ENCODE assay signal across 28 cellular contexts in the genomic region with DNA sequence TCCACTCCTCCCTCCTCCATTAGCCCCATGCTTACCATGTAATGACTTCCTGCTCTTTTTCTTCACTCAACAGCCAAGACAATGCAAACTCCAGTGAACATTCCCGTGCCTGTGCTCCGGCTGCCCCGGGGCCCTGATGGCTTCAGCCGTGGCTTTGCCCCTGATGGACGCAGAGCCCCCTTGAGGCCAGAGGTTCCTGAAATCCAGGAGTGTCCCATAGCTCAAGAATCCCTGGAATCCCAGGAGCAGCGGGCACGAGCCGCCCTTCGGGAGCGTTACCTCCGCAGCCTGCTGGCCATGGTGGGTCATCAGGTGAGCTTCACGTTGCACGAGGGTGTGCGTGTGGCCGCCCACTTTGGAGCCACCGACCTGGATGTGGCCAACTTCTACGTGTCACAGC. TPM values are rescaled to one million over a fixed set of nuclear protein-coding genes. Genes with fewer than 3 reads are reported as not detected.
DNase-seq lines count a peak whose midpoint lies in the region; ATAC-seq, FAIRE-seq and TF ChIP-seq lines count a peak whose summit lies in the region.
"Had no signal": no experiment of that assay in that cellular context is flagged by ENCODE, and none has a peak within 500 bp of the region (broad histone marks: within the 10 kb centered on the region; RNA-seq: fewer than 3 reads in every experiment).

No MANE protein-coding gene starts in this region.

- ATAC-seq in HepG2 (no peak), right lobe of liver (no peak), GM18907 (IDR thresholded peaks at IDR 0.05; ENCODE audit: unreplicated experiment) (no peak)
- ATAC-seq: A549; activated T-cell treated with anti-CD3 and anti-CD28 coated beads, Interleukin-2, amount 50 U/mL, for 72 hours; left ventricle myocardium superior had no signal

- in situ Hi-C loops in HepG2 (cut with HindIII; ENCODE audit: extremely low pct_ligation_motif_present, low pct_unique_long_range_greater_than_20kb) (no loop called here), mammary epithelial cell (cut with MboI; ENCODE audit: low sequenced_read_pairs in 2 of 2) (loop anchor here in 1 of 2 donors (5.0 kb wide), 1 partner anchor 87 kb away; a partner anchor contains a TSS)

- TF ChIP-seq RAD21 in HepG2 (CRISPR knock-in tag; IDR thresholded peaks at IDR 0.05) = no peak

- WGBS in HepG2 (ENCODE audit: low lambda C conversion rate) = 95% methylated on average over 16 of the region's 17 CpGs
- WGBS in right lobe of liver (ENCODE audit: insufficient coverage, low coverage, low lambda C conversion rate, missing lambda C conversion rate) = 96% methylated on average over 4 of the region's 17 CpGs
- WGBS in mesendoderm (ENCODE audit: extremely low coverage, insufficient coverage, low lambda C conversion rate) = no CpG with 5 or more reads among the region's 17 CpGs
- WGBS in mammary epithelial cell (ENCODE audit: low coverage, missing lambda C conversion rate) = 87% methylated on average over 15 of the region's 17 CpGs

- TF ChIP-seq POLR2A in HepG2 (IDR thresholded peaks at IDR 0.05; ENCODE audit: insufficient read depth in 1 of 2, low read depth in 2 of 2, low read length in 2 of 2) = no peak
- TF ChIP-seq POLR2A in right lobe of liver (IDR thresholded peaks at IDR 0.05) = no peak

- H3K79me2 ChIP-seq in HepG2 (ENCODE audit: insufficient read depth, low read length) = peaks cover 26% of the 10 kb centered on the region
- H3K79me2 ChIP-seq in mesendoderm (ENCODE audit: control insufficient read depth, insufficient read depth, low read length) = peaks cover 25% of the 10 kb centered on the region
- H3K79me2 ChIP-seq in mammary epithelial cell (ENCODE audit: insufficient read depth, low read length) = peaks cover 46% of the 10 kb centered on the region

- no peak overlapping the region for H3K18ac ChIP-seq in mesendoderm (ENCODE audit: low read length)

- intact Hi-C loops in HepG2 (cut with micrococcal nuclease; ENCODE audit: unreplicated experiment) = no loop called here
- intact Hi-C loops in right lobe of liver (cut with DNase I) = no loop called here
- intact Hi-C loops in mammary epithelial cell (cut with micrococcal nuclease) = loop anchor here (5.0 kb wide), 1 partner anchor 247 kb away; no protein-coding TSS in a partner anchor
- intact Hi-C loops in kidney (cut with DNase I) = no loop called here

- no peak overlapping the region for H4K5ac ChIP-seq in mesendoderm (ENCODE audit: low read length)

- CTCF ChIA-PET in HepG2 (lab: Yijun Ruan, JAX; ENCODE audit: low intra/inter-chr PET ratio, low total read pairs) (no interaction called here), mammary epithelial cell (lab: Charles Lee; ENCODE audit: low non-redundant PET) (interaction anchor here (0.6 kb wide), 1 partner anchor 101 kb away, joined by 3 read pairs; no protein-coding TSS in a partner anchor)

- H3K36me3 ChIP-seq in HepG2 (replicated peaks in 1 of 2; ENCODE audit: control insufficient read depth in 1 of 2, insufficient read depth in 2 of 2, low read length in 2 of 2) (peaks cover 5 to 31% of the 10 kb centered on the region in 2 experiments; a peak in 4 of 5 replicates), right lobe of liver (peaks cover 0 to 4% (median 0%) of the 10 kb centered on the region in 4 donors), mesendoderm (ENCODE audit: control insufficient read depth, insufficient read depth, low read length) (no peaks in the 10 kb centered on the region), mammary epithelial cell (ENCODE audit: insufficient read depth, low read length) (peaks cover 8% of the 10 kb centered on the region), kidney (ENCODE audit: control insufficient read depth in 1 of 2, insufficient read depth in 2 of 2, low read length in 2 of 2) (peaks cover 4 to 7% of the 10 kb centered on the region in 2 donors)
- H3K36me3 ChIP-seq: colonic mucosa had no signal

- H3K4me1 ChIP-seq in HepG2 (ENCODE audit: insufficient read depth, low read length) = peaks cover 18% of the 10 kb centered on the region
- peaks cover 0 to 21% (median 4%) of the 10 kb centered on the region in 4 donors for H3K4me1 ChIP-seq in right lobe of liver
- H3K4me1 ChIP-seq in mesendoderm (ENCODE audit: control insufficient read depth, low read depth, low read length) = peaks cover 2% of the 10 kb centered on the region
- H3K4me1 ChIP-seq in mammary epithelial cell (ENCODE audit: insufficient read depth, low read length) = peaks cover 26% of the 10 kb centered on the region
- H3K4me1 ChIP-seq in kidney (ENCODE audit: control insufficient read depth in 1 of 2, insufficient read depth in 1 of 2, low read depth in 1 of 2, low read length in 2 of 2) = peaks cover 20 to 21% of the 10 kb centered on the region in 2 donors

- POLR2A ChIA-PET in HepG2 (lab: Yijun Ruan, JAX) = interaction anchor here (2.0 kb wide), 1 partner anchor 14 kb away, joined by 5 read pairs; no protein-coding TSS in a partner anchor

- no peaks in the 10 kb centered on the region; a peak in 1 of 5 replicates for H3K27me3 ChIP-seq in HepG2 (ENCODE audit: control insufficient read depth in 1 of 2, insufficient read depth in 2 of 2, low read length in 2 of 2)
- H3K27me3 ChIP-seq in right lobe of liver = no peaks in the 10 kb centered on the region
- no peaks in the 10 kb centered on the region for H3K27me3 ChIP-seq in mesendoderm (ENCODE audit: insufficient read depth, low read length, poor library complexity)
- no peaks in the 10 kb centered on the region for H3K27me3 ChIP-seq in mammary epithelial cell (ENCODE audit: insufficient read depth, low read length)
- H3K27me3 ChIP-seq: colonic mucosa, esophagus muscularis mucosa, stomach, tibial artery had no signal

- no peak overlapping the region for H3K56ac ChIP-seq in mesendoderm (ENCODE audit: low read length)

- H2AK5ac ChIP-seq in mesendoderm (ENCODE audit: low read length) = no peak overlapping the region

- no peak overlapping the region for H2BK120ac ChIP-seq in mesendoderm (ENCODE audit: low read depth, low read length)

- BruUV-seq in HepG2 (replicated peaks; lab: Mats Ljungman, UMichigan) = no TSS peak
- no TSS peak for BruUV-seq in mammary epithelial cell (replicated peaks; lab: Mats Ljungman, UMichigan)

- H3K79me1 ChIP-seq in mesendoderm (ENCODE audit: low read length) = peaks cover 18% of the 10 kb centered on the region

- H3K4me3 ChIP-seq in HepG2 (replicated peaks in 1 of 3; ENCODE audit: insufficient read depth in 1 of 3, low read depth in 2 of 3, low read length in 3 of 3) (no peak overlapping the region), right lobe of liver (no peak overlapping the region), mesendoderm (ENCODE audit: low read length) (no peak overlapping the region), mammary epithelial cell (replicated peaks in 1 of 3; ENCODE audit: insufficient read depth in 1 of 3, low read depth in 2 of 3, low read length in 3 of 3) (no peak overlapping the region), kidney (ENCODE audit: low read length in 2 of 2) (no peak overlapping the region)
- H3K4me3 ChIP-seq: GM23248, PC-9 had no signal

- H3K23ac ChIP-seq in mesendoderm (ENCODE audit: low read length) = no peak overlapping the region

- TF ChIP-seq CTCF in HepG2 (CRISPR knock-in tag; IDR thresholded peaks at IDR 0.05) (peak; percentile 20; the same call in 1 of the 2 replicates), right lobe of liver (IDR thresholded peaks at IDR 0.05) (no peak), VCaP (conservative IDR thresholded peaks at IDR 0.05) (no peak), mammary epithelial cell (conservative IDR thresholded peaks at IDR 0.05 in 1 of 2, IDR thresholded peaks at IDR 0.05 in 1 of 2; ENCODE audit: extremely low read depth in 1 of 2, insufficient read depth in 1 of 2, low read depth in 1 of 2, low read length in 2 of 2) (no peak), kidney (IDR thresholded peaks at IDR 0.05; ENCODE audit: borderline replicate concordance, extremely low read depth, insufficient read depth) (no peak)

- no peak overlapping the region for H3K4ac ChIP-seq in mesendoderm (ENCODE audit: low read depth, low read length)

- no peak overlapping the region for H4K8ac ChIP-seq in mesendoderm (ENCODE audit: low read depth, low read length)

- H2AFZ ChIP-seq in HepG2 (ENCODE audit: low read length) (no peak overlapping the region), mammary epithelial cell (ENCODE audit: low read depth, low read length) (no peak overlapping the region)
- H2AFZ ChIP-seq: GM23248, PC-9 had no signal

- H3K9ac ChIP-seq in HepG2 (ENCODE audit: insufficient read depth, low read depth, low read length) = no peak overlapping the region
- no peak overlapping the region for H3K9ac ChIP-seq in mesendoderm (ENCODE audit: low read length)
- no peak overlapping the region for H3K9ac ChIP-seq in mammary epithelial cell (ENCODE audit: insufficient read depth, low read length)
- no peak overlapping the region for H3K9ac ChIP-seq in kidney (ENCODE audit: low read length in 2 of 2)
- H3K9ac ChIP-seq: GM23248 had no signal

- H4K20me1 ChIP-seq in HepG2 (ENCODE audit: insufficient read depth, low read length) (no peaks in the 10 kb centered on the region), mammary epithelial cell (ENCODE audit: insufficient read depth, low read length) (no peaks in the 10 kb centered on the region)

- H2BK5ac ChIP-seq in mesendoderm (ENCODE audit: low read length) = no peak overlapping the region

- H3K9me3 ChIP-seq in HepG2 (ENCODE audit: low read length) (no peaks in the 10 kb centered on the region), right lobe of liver (no peaks in the 10 kb centered on the region), mammary epithelial cell (replicated peaks; ENCODE audit: insufficient read depth, low read length) (no peaks in the 10 kb centered on the region), kidney (ENCODE audit: control insufficient read depth in 1 of 2, low read length in 2 of 2) (no peaks in the 10 kb centered on the region)
- H3K9me3 ChIP-seq: A549, colonic mucosa, esophagus muscularis mucosa, stomach, tibial artery had no signal

- dilution Hi-C loops in mammary epithelial cell (cut with HindIII; ENCODE audit: low sequenced_read_pairs) = no loop called here

- no peak for TF ChIP-seq EP300 in HepG2 (IDR thresholded peaks at IDR 0.05; ENCODE audit: low read depth in 2 of 2, low read length in 2 of 2)
- TF ChIP-seq EP300 in HepG2 (CRISPR knock-in tag; IDR thresholded peaks at IDR 0.05; ENCODE audit: borderline replicate concordance) = no peak

- FAIRE-seq in HepG2 (lab: Jason Lieb, UNC) (no peak), kidney (lab: Jason Lieb, UNC) (no peak)
- FAIRE-seq: A549, bronchial epithelial cell had no signal

- no peak overlapping the region for H3K4me2 ChIP-seq in HepG2 (ENCODE audit: low read depth, low read length)
- no peak overlapping the region for H3K4me2 ChIP-seq in mesendoderm (ENCODE audit: low read length)
- no peak overlapping the region for H3K4me2 ChIP-seq in mammary epithelial cell (ENCODE audit: insufficient read depth, low read depth, low read length)
- H3K4me2 ChIP-seq: PC-9 had no signal

- no peak overlapping the region for H2BK15ac ChIP-seq in mesendoderm (replicated peaks; ENCODE audit: low read depth)

- no peak for DNase-seq in HepG2 (ENCODE audit: low spot score)
- DNase-seq in right lobe of liver = no peak
- peak; percentile 84 for DNase-seq in mesendoderm
- no peak for DNase-seq in NCI-H2171 (lab: John Stamatoyannopoulos, UW)
- no peak for DNase-seq in mammary epithelial cell
- DNase-seq in kidney = no peak
- DNase-seq: activated naive CD4-positive, alpha-beta T cell treated with anti-CD3 and anti-CD28 coated beads for 36 hours; activated T-cell treated with anti-CD3 and anti-CD28 coated beads, Interleukin-2, amount 50 U/mL, for 72 hours; amniotic stem cell; colonic mucosa; EL; foreskin melanocyte; GM23248; left ventricle myocardium superior; NCI-H1694 treated with DMSO at 0.1 percent for 48 hours; NCI-H2171 treated with DMSO at 0.1 percent for 48 hours; NCI-H524; NK-92 treated with Interleukin-12 subunit alpha and Interleukin-12 subunit beta, amount 100 ng/mL, for 24 hours; PC-9; SIG-M5; stimulated activated CD8-positive, alpha-beta memory T cell treated with anti-CD3 and anti-CD28 coated beads, Interleukin-4, amount 100 ng/mL, for 48 hours; stomach; tibial artery had no signal

- no peak overlapping the region for H3K27ac ChIP-seq in HepG2 (ENCODE audit: extremely low read length, insufficient read depth, low read length)
- no peak overlapping the region for H3K27ac ChIP-seq in right lobe of liver
- peak overlapping the region; percentile 98 for H3K27ac ChIP-seq in VCaP
- no peak overlapping the region for H3K27ac ChIP-seq in mesendoderm (ENCODE audit: low read depth, low read length)
- no peak overlapping the region for H3K27ac ChIP-seq in mammary epithelial cell (ENCODE audit: insufficient read depth, low read depth, low read length)
- no peak overlapping the region for H3K27ac ChIP-seq in kidney (ENCODE audit: low read depth in 2 of 2, low read length in 2 of 2)
- H3K27ac ChIP-seq: colonic mucosa, GM23248, PC-9 had no signal

RNA-seq across cellular contexts. Expression of a gene that starts 2.9 kb away (rescaled TPM):
- total RNA-seq in HepG2 (2016; rRNA removed; fragmentation: Illumina TruSeq; extraction: Trizol) (9.2 and 14.3 TPM in 2 replicates), right lobe of liver (10 to 100 TPM; 10.1 to 14.3 (median 11.0) TPM), mammary epithelial cell (10 to 100 TPM; 32.9 to 48.0 TPM), kidney (33.0 TPM)
- total RNA-seq in HepG2 (2016; cell fraction: cytosol; rRNA removed; fragmentation: Illumina TruSeq; extraction: Trizol; ENCODE audit: low read depth) = 6.7 and 9.0 TPM in 2 replicates
- 7.3 and 15.4 TPM in 2 replicates for total RNA-seq in HepG2 (2016; cell fraction: insoluble cytoplasmic fraction; rRNA removed; fragmentation: Illumina TruSeq; extraction: Trizol)
- 14.2 and 14.9 TPM in 2 replicates for total RNA-seq in HepG2 (2016; cell fraction: membrane; rRNA removed; fragmentation: Illumina TruSeq; extraction: Trizol)
- 12.9 and 14.6 TPM in 2 replicates for total RNA-seq in HepG2 (2016; cell fraction: nucleus; rRNA removed; fragmentation: Illumina TruSeq; extraction: Trizol)
- polyA plus RNA-seq in HepG2 (2011; rRNA removed) (9.0 and 13.9 TPM in 2 replicates), mammary epithelial cell (15.2 TPM), kidney (ENCODE audit: insufficient read depth, low read depth, low replicate concordance) (21.6 TPM)
- polyA plus RNA-seq in HepG2 (2011; cell fraction: cytosol; rRNA removed) = 7.3 and 11.2 TPM in 2 replicates
- 51.9 and 57.4 TPM in 2 replicates for polyA plus RNA-seq in HepG2 (2011; cell fraction: nucleus; rRNA removed)
- 9.6 and 15.6 TPM in 2 replicates for polyA plus RNA-seq in HepG2 (2012)
- polyA plus RNA-seq in HepG2 (2016; cell fraction: cytosol; fragmentation: Illumina TruSeq; extraction: Trizol; ENCODE audit: low read depth) = 3.7 and 4.8 TPM in 2 replicates
- polyA plus RNA-seq in HepG2 (2016; cell fraction: insoluble cytoplasmic fraction; fragmentation: Illumina TruSeq; extraction: Trizol; ENCODE audit: low read depth) = 8.4 and 10.5 TPM in 2 replicates
- 7.2 and 9.9 TPM in 2 replicates for polyA plus RNA-seq in HepG2 (2016; cell fraction: membrane; fragmentation: Illumina TruSeq; extraction: Trizol; ENCODE audit: low read depth)
- 30.3 and 31.0 TPM in 2 replicates for polyA plus RNA-seq in HepG2 (2016; cell fraction: nucleus; fragmentation: Illumina TruSeq; extraction: Trizol; ENCODE audit: insufficient read depth, low read depth)
- 11.1 and 11.5 TPM in 2 replicates for polyA minus RNA-seq in HepG2 (2011; rRNA and poly(A)+ RNA removed; ENCODE audit: low replicate concordance)
- 4.2 and 5.6 TPM in 2 replicates for polyA minus RNA-seq in HepG2 (2011; cell fraction: cytosol; rRNA and poly(A)+ RNA removed)
- polyA minus RNA-seq in HepG2 (2011; cell fraction: nucleus; rRNA and poly(A)+ RNA removed) = 11.2 and 12.4 TPM in 2 replicates
- polyA plus RNA-seq in mesendoderm (2013, experiment 1 of 2) = 10.0 TPM
- polyA plus RNA-seq in mesendoderm (2013, experiment 2 of 2) = 10.7 TPM
- polyA minus RNA-seq in mammary epithelial cell = 15.8 TPM

RNA-seq across cellular contexts. Expression of a gene that starts 11.0 kb away (rescaled TPM):
- total RNA-seq in HepG2 (2016; rRNA removed; fragmentation: Illumina TruSeq; extraction: Trizol) = 30.6 and 42.0 TPM in 2 replicates
- 15.7 and 22.3 TPM in 2 replicates for total RNA-seq in HepG2 (2016; cell fraction: cytosol; rRNA removed; fragmentation: Illumina TruSeq; extraction: Trizol; ENCODE audit: low read depth)
- 34.9 and 39.3 TPM in 2 replicates for total RNA-seq in HepG2 (2016; cell fraction: insoluble cytoplasmic fraction; rRNA removed; fragmentation: Illumina TruSeq; extraction: Trizol)
- total RNA-seq in HepG2 (2016; cell fraction: membrane; rRNA removed; fragmentation: Illumina TruSeq; extraction: Trizol) = 28.5 and 42.7 TPM in 2 replicates
- total RNA-seq in HepG2 (2016; cell fraction: nucleus; rRNA removed; fragmentation: Illumina TruSeq; extraction: Trizol) = 13.0 and 14.5 TPM in 2 replicates
- polyA plus RNA-seq in HepG2 (2011; rRNA removed) = 22.2 and 24.1 TPM in 2 replicates
- polyA plus RNA-seq in HepG2 (2011; cell fraction: cytosol; rRNA removed) = 22.8 and 32.6 TPM in 2 replicates
- 31.3 and 38.6 TPM in 2 replicates for polyA plus RNA-seq in HepG2 (2011; cell fraction: nucleus; rRNA removed)
- polyA plus RNA-seq in HepG2 (2012) = 22.7 and 23.7 TPM in 2 replicates
- polyA plus RNA-seq in HepG2 (2016; cell fraction: cytosol; fragmentation: Illumina TruSeq; extraction: Trizol; ENCODE audit: low read depth) = 28.4 and 37.8 TPM in 2 replicates
- 62.1 and 65.3 TPM in 2 replicates for polyA plus RNA-seq in HepG2 (2016; cell fraction: insoluble cytoplasmic fraction; fragmentation: Illumina TruSeq; extraction: Trizol; ENCODE audit: low read depth)
- 40.2 and 48.8 TPM in 2 replicates for polyA plus RNA-seq in HepG2 (2016; cell fraction: membrane; fragmentation: Illumina TruSeq; extraction: Trizol; ENCODE audit: low read depth)
- 33.1 and 40.0 TPM in 2 replicates for polyA plus RNA-seq in HepG2 (2016; cell fraction: nucleus; fragmentation: Illumina TruSeq; extraction: Trizol; ENCODE audit: insufficient read depth, low read depth)
- 20.1 and 20.5 TPM in 2 replicates for polyA minus RNA-seq in HepG2 (2011; rRNA and poly(A)+ RNA removed; ENCODE audit: low replicate concordance)
- polyA minus RNA-seq in HepG2 (2011; cell fraction: cytosol; rRNA and poly(A)+ RNA removed) = 12.5 and 19.8 TPM in 2 replicates
- polyA minus RNA-seq in HepG2 (2011; cell fraction: nucleus; rRNA and poly(A)+ RNA removed) = 7.9 and 9.2 TPM in 2 replicates
- total RNA-seq in right lobe of liver = 10 to 100 TPM; 10.9 to 27.5 (median 14.0) TPM
- polyA plus RNA-seq in mesendoderm (2013, experiment 1 of 2) = 31.9 TPM
- 35.0 TPM for polyA plus RNA-seq in mesendoderm (2013, experiment 2 of 2)
- total RNA-seq in mammary epithelial cell = 10 to 100 TPM in 1 of 2 donors, 1 to 10 TPM in 1; 9.5 to 18.6 TPM
- polyA plus RNA-seq in mammary epithelial cell = 41.3 TPM
- polyA minus RNA-seq in mammary epithelial cell = 4.1 TPM
- 17.2 TPM for total RNA-seq in kidney
- 32.2 TPM for polyA plus RNA-seq in kidney (ENCODE audit: insufficient read depth, low read depth, low replicate concordance)

RNA-seq across cellular contexts. Expression of a gene that starts 13.8 kb away (rescaled TPM):
- 0.62 and 0.63 TPM in 2 replicates for total RNA-seq in HepG2 (2016; rRNA removed; fragmentation: Illumina TruSeq; extraction: Trizol)
- total RNA-seq in HepG2 (2016; cell fraction: cytosol; rRNA removed; fragmentation: Illumina TruSeq; extraction: Trizol; ENCODE audit: low read depth) = 0.71 and 0.97 TPM in 2 replicates
- 0.43 and 0.91 TPM in 2 replicates for total RNA-seq in HepG2 (2016; cell fraction: insoluble cytoplasmic fraction; rRNA removed; fragmentation: Illumina TruSeq; extraction: Trizol)
- total RNA-seq in HepG2 (2016; cell fraction: membrane; rRNA removed; fragmentation: Illumina TruSeq; extraction: Trizol) = 1.4 and 1.9 TPM in 2 replicates
- 0.62 and 0.72 TPM in 2 replicates for total RNA-seq in HepG2 (2016; cell fraction: nucleus; rRNA removed; fragmentation: Illumina TruSeq; extraction: Trizol)
- polyA plus RNA-seq in HepG2 (2011; rRNA removed) = 0.26 and 0.39 TPM in 2 replicates
- polyA plus RNA-seq in HepG2 (2011; cell fraction: cytosol; rRNA removed) = 0.15 and 0.32 TPM in 2 replicates
- polyA plus RNA-seq in HepG2 (2011; cell fraction: nucleus; rRNA removed) = 1.2 and 1.3 TPM in 2 replicates
- 1.2 and 1.5 TPM in 2 replicates for polyA plus RNA-seq in HepG2 (2012)
- polyA plus RNA-seq in HepG2 (2016; cell fraction: cytosol; fragmentation: Illumina TruSeq; extraction: Trizol; ENCODE audit: low read depth) = 1.3 TPM in 2 replicates
- 2.2 and 2.9 TPM in 2 replicates for polyA plus RNA-seq in HepG2 (2016; cell fraction: insoluble cytoplasmic fraction; fragmentation: Illumina TruSeq; extraction: Trizol; ENCODE audit: low read depth)
- polyA plus RNA-seq in HepG2 (2016; cell fraction: membrane; fragmentation: Illumina TruSeq; extraction: Trizol; ENCODE audit: low read depth) = 1.2 and 1.5 TPM in 2 replicates
- 2.3 and 4.7 TPM in 2 replicates for polyA plus RNA-seq in HepG2 (2016; cell fraction: nucleus; fragmentation: Illumina TruSeq; extraction: Trizol; ENCODE audit: insufficient read depth, low read depth)
- 0.47 and 0.64 TPM in 2 replicates for polyA minus RNA-seq in HepG2 (2011; rRNA and poly(A)+ RNA removed; ENCODE audit: low replicate concordance)
- polyA minus RNA-seq in HepG2 (2011; cell fraction: cytosol; rRNA and poly(A)+ RNA removed) = 1.2 and 2.5 TPM in 2 replicates
- 0.37 and 0.39 TPM in 2 replicates for polyA minus RNA-seq in HepG2 (2011; cell fraction: nucleus; rRNA and poly(A)+ RNA removed)
- under 1 TPM in 5 of 6 experiments, not detected in 1; 0.16 to 0.47 (median 0.35) TPM for total RNA-seq in right lobe of liver
- 5.4 TPM for polyA plus RNA-seq in mesendoderm (2013, experiment 1 of 2)
- polyA plus RNA-seq in mesendoderm (2013, experiment 2 of 2) = 5.6 TPM
- total RNA-seq in mammary epithelial cell = under 1 TPM in 1 of 2 donors, not detected in 1; 0.66 TPM
- polyA plus RNA-seq in mammary epithelial cell = 0.22 TPM
- 0.41 TPM for polyA minus RNA-seq in mammary epithelial cell
- total RNA-seq in kidney = 2.1 TPM
- 1.2 TPM for polyA plus RNA-seq in kidney (ENCODE audit: insufficient read depth, low read depth, low replicate concordance)
- total RNA-seq: GM23248 had no signal
- polyA plus RNA-seq: GM23248 had no signal

RNA-seq across cellular contexts. Expression of a gene that starts 51.2 kb away (rescaled TPM):
- total RNA-seq in HepG2 (2016; rRNA removed; fragmentation: Illumina TruSeq; extraction: Trizol) (7.4 and 32.0 TPM in 2 replicates), right lobe of liver (10 to 100 TPM; 30.5 to 66.8 (median 44.8) TPM), mammary epithelial cell (10 to 100 TPM; 19.5 to 69.5 TPM), kidney (83.6 TPM)
- total RNA-seq in HepG2 (2016; cell fraction: cytosol; rRNA removed; fragmentation: Illumina TruSeq; extraction: Trizol; ENCODE audit: low read depth) = 7.3 and 8.3 TPM in 2 replicates
- total RNA-seq in HepG2 (2016; cell fraction: insoluble cytoplasmic fraction; rRNA removed; fragmentation: Illumina TruSeq; extraction: Trizol) = 6.5 and 35.8 TPM in 2 replicates
- total RNA-seq in HepG2 (2016; cell fraction: membrane; rRNA removed; fragmentation: Illumina TruSeq; extraction: Trizol) = 6.0 and 7.3 TPM in 2 replicates
- total RNA-seq in HepG2 (2016; cell fraction: nucleus; rRNA removed; fragmentation: Illumina TruSeq; extraction: Trizol) = 36.9 and 51.6 TPM in 2 replicates
- polyA plus RNA-seq in HepG2 (2011; rRNA removed) (51.1 and 51.4 TPM in 2 replicates), mammary epithelial cell (16.9 TPM), kidney (ENCODE audit: insufficient read depth, low read depth, low replicate concordance) (38.0 TPM)
- 13.6 and 14.3 TPM in 2 replicates for polyA plus RNA-seq in HepG2 (2011; cell fraction: cytosol; rRNA removed)
- 292 and 390 TPM in 2 replicates for polyA plus RNA-seq in HepG2 (2011; cell fraction: nucleus; rRNA removed)
- polyA plus RNA-seq in HepG2 (2012) = 58.9 and 85.4 TPM in 2 replicates
- polyA plus RNA-seq in HepG2 (2016; cell fraction: cytosol; fragmentation: Illumina TruSeq; extraction: Trizol; ENCODE audit: low read depth) = 7.0 and 7.7 TPM in 2 replicates
- polyA plus RNA-seq in HepG2 (2016; cell fraction: insoluble cytoplasmic fraction; fragmentation: Illumina TruSeq; extraction: Trizol; ENCODE audit: low read depth) = 18.3 and 19.4 TPM in 2 replicates
- polyA plus RNA-seq in HepG2 (2016; cell fraction: membrane; fragmentation: Illumina TruSeq; extraction: Trizol; ENCODE audit: low read depth) = 9.9 and 14.8 TPM in 2 replicates
- polyA plus RNA-seq in HepG2 (2016; cell fraction: nucleus; fragmentation: Illumina TruSeq; extraction: Trizol; ENCODE audit: insufficient read depth, low read depth) = 320 and 335 TPM in 2 replicates
- 16.6 and 30.8 TPM in 2 replicates for polyA minus RNA-seq in HepG2 (2011; rRNA and poly(A)+ RNA removed; ENCODE audit: low replicate concordance)
- 4.3 and 4.6 TPM in 2 replicates for polyA minus RNA-seq in HepG2 (2011; cell fraction: cytosol; rRNA and poly(A)+ RNA removed)
- 49.0 and 61.0 TPM in 2 replicates for polyA minus RNA-seq in HepG2 (2011; cell fraction: nucleus; rRNA and poly(A)+ RNA removed)
- 29.1 TPM for polyA plus RNA-seq in mesendoderm (2013, experiment 1 of 2)
- 31.1 TPM for polyA plus RNA-seq in mesendoderm (2013, experiment 2 of 2)
- polyA minus RNA-seq in mammary epithelial cell = 32.6 TPM
